ENCODE assay signal across 10 cellular contexts in genomic region chr3:29649815-29650547, GRCh38.
DNase-seq lines count a peak whose midpoint lies in the region; ATAC-seq and TF ChIP-seq lines count a peak whose summit lies in the region.
"Had no signal": no experiment of that assay in that cellular context is flagged by ENCODE, and none has a peak within 500 bp of the region (broad histone marks: within the 10 kb centered on the region; RNA-seq: fewer than 3 reads in every experiment).

No MANE protein-coding gene starts in this region.

- H3K4me3 ChIP-seq in AG10803 (ENCODE audit: low read length) (no peak overlapping the region), epithelial cell of esophagus (ENCODE audit: low read length) (no peak overlapping the region)

- ATAC-seq in GM21367 (IDR thresholded peaks at IDR 0.05; ENCODE audit: unreplicated experiment) = peak; percentile 96

- TF ChIP-seq CTCF in AG10803 (conservative IDR thresholded peaks at IDR 0.05; ENCODE audit: low read length) (no peak), epithelial cell of esophagus (IDR thresholded peaks at IDR 0.05; ENCODE audit: insufficient read depth, low read depth, low read length, missing control alignments) (no peak)

- DNase-seq in AG10803 (ENCODE audit: low read depth) (peak; percentile 18), HT1080 (ENCODE audit: low read depth) (peak; percentile 62), epithelial cell of esophagus (ENCODE audit: low read depth) (peak; percentile 15), NCI-H2107 treated with DMSO at 0.1 percent for 48 hours (lab: John Stamatoyannopoulos, UW; ENCODE audit: unreplicated experiment) (no peak), NCI-H128 (lab: John Stamatoyannopoulos, UW; ENCODE audit: unreplicated experiment) (no peak), RKO (ENCODE audit: low spot score) (no peak), NCI-H1048 (lab: John Stamatoyannopoulos, UW) (no peak)
- DNase-seq: activated CD4-positive, alpha-beta memory T cell treated with anti-CD3 and anti-CD28 coated beads for 36 hours; COR-L47 had no signal

Comparison
In these comparisons a context has a peak if more than half of its experiments do, and no peak if none do; other contexts are left out.
1. DNase-seq: peak in AG10803 (single experiment), HT1080 (single experiment) and epithelial cell of esophagus (single experiment); none in NCI-H2107 treated with DMSO at 0.1 percent for 48 hours (single experiment), NCI-H128 (single experiment), RKO (single experiment) and NCI-H1048 (single experiment).